ENCODE assay signal across 10 cellular contexts in genomic region chr12:104573-105081, GRCh38. TPM values are rescaled to one million over a fixed set of nuclear protein-coding genes. Genes with fewer than 3 reads are reported as not detected.
A peak's percentile ranks its signal among the peaks of the same experiment; 100 is the strongest.
DNase-seq lines count a peak whose midpoint lies in the region; ATAC-seq and TF ChIP-seq lines count a peak whose summit lies in the region.
"Had no signal": no experiment of that assay in that cellular context is flagged by ENCODE, and none has a peak within 500 bp of the region (broad histone marks: within the 10 kb centered on the region; RNA-seq: fewer than 3 reads in every experiment).

No MANE protein-coding gene starts in this region.

- peaks cover 4 to 26% (median 18%) of the 10 kb centered on the region in 5 donors for H3K27me3 Mint-ChIP-seq in naive thymus-derived CD8-positive, alpha-beta T cell

- ATAC-seq in naive thymus-derived CD8-positive, alpha-beta T cell, result peak; percentile 90 to 93
- ATAC-seq in GM19397 (IDR thresholded peaks at IDR 0.05; ENCODE audit: unreplicated experiment) (no peak), HG03354 (IDR thresholded peaks at IDR 0.05; ENCODE audit: poor library complexity, severe bottlenecking, unreplicated experiment) (no peak), GM19351 (IDR thresholded peaks at IDR 0.05; ENCODE audit: unreplicated experiment) (no peak)

- H3K36me3 Mint-ChIP-seq in naive thymus-derived CD8-positive, alpha-beta T cell, result no peaks in the 10 kb centered on the region

- H3K9me3 Mint-ChIP-seq in naive thymus-derived CD8-positive, alpha-beta T cell, result peaks cover 0 to 3% (median 0%) of the 10 kb centered on the region in 9 donors

- peak; percentile 17; the same call in 1 of the 2 replicates for TF ChIP-seq CTCF in VCaP (conservative IDR thresholded peaks at IDR 0.05)

- H3K4me3 Mint-ChIP-seq in naive thymus-derived CD8-positive, alpha-beta T cell, result peak overlapping the region in 2 of 10 donors; percentile 31 to 33

- POLR2A ChIA-PET in naive thymus-derived CD8-positive, alpha-beta T cell (lab: Charles Lee), result interaction anchor here (1.5 kb wide), 1 partner anchor 34 kb away, joined by 3 read pairs; no protein-coding TSS in a partner anchor

- peak overlapping the region in 2 of 10 donors; percentile 46 to 53 for H3K27ac Mint-ChIP-seq in naive thymus-derived CD8-positive, alpha-beta T cell

- DNase-seq in GDM1 (lab: John Stamatoyannopoulos, UW) (peak; percentile 31), NCI-H146 (lab: John Stamatoyannopoulos, UW) (peak; percentile 99), OCI-M2 (lab: John Stamatoyannopoulos, UW; ENCODE audit: unreplicated experiment) (no peak)
- DNase-seq in naive thymus-derived CD8-positive, alpha-beta T cell, result peak in 7 of 10 donors; percentile 7 to 77 (median 60)
- DNase-seq: dermis blood vessel endothelial cell had no signal

- H3K4me1 Mint-ChIP-seq in naive thymus-derived CD8-positive, alpha-beta T cell, result peaks cover 6 to 18% (median 13%) of the 10 kb centered on the region in 4 donors

- peak overlapping the region; percentile 26; the same call in 1 of the 2 replicates for H3K27ac ChIP-seq in VCaP

RNA-seq across cellular contexts. Expression of gene IQSEC3, which starts 38.1 kb away (rescaled TPM):
- 10 to 100 TPM; 13.9 to 19.3 TPM for total RNA-seq in naive thymus-derived CD8-positive, alpha-beta T cell
- polyA plus RNA-seq in naive thymus-derived CD8-positive, alpha-beta T cell, result 1 to 10 TPM in 2 of 3 donors, under 1 TPM in 1; 0.42 to 1.1 (median 1.1) TPM
- total RNA-seq: RPMI7951 had no signal

Comparison
In these comparisons a context has a peak if more than half of its experiments do, and no peak if none do; other contexts are left out.
1. ATAC-seq: peak in naive thymus-derived CD8-positive, alpha-beta T cell (2 of 2); none in GM19397 (single experiment), HG03354 (single experiment) and GM19351 (single experiment).